1 cellular context compared by ENCODE assay signal in the genomic region with DNA sequence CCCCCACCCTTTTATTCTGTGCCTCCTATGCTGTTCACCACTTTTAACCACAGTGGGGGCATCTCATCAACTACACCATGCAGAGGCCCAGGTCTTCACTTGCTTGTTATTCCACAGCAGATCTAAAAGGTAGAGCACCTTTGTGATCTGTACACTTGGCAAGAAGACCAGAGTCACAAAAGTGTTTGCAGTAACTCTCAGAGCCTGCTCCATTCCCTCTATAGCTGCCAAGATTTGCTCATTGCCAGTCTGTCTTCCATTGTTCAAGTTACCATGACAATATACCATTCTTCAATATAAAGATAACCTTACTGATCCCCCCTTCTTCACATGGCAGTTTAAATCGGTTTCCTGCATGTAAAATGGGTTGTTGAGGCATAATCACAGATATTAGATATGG.
TF ChIP-seq lines count a peak whose summit lies in the region.

No MANE protein-coding gene starts in this region.

TF ChIP-seq in HepG2, 621 proteins besides CTCF, POLR2A, EP300 and RAD21 (continued from another document):
- no peak for TF ChIP-seq CENPBD1 (CRISPR knock-in tag; IDR thresholded peaks at IDR 0.05; ENCODE audit: borderline replicate concordance, low read depth)
- no peak for TF ChIP-seq LCORL (IDR thresholded peaks at IDR 0.05)
- no peak for TF ChIP-seq LCORL (CRISPR knock-in tag; IDR thresholded peaks at IDR 0.05)
- TF ChIP-seq MYC (CRISPR knock-in tag; IDR thresholded peaks at IDR 0.05; ENCODE audit: borderline replicate concordance), result no peak
- no peak for TF ChIP-seq NFKBIZ (CRISPR knock-in tag; IDR thresholded peaks at IDR 0.05)
- TF ChIP-seq ZNF747 (CRISPR knock-in tag; IDR thresholded peaks at IDR 0.05; ENCODE audit: borderline replicate concordance), result no peak
- no peak for TF ChIP-seq NONO (IDR thresholded peaks at IDR 0.05)
- no peak for TF ChIP-seq NONO (CRISPR knock-in tag; conservative IDR thresholded peaks at IDR 0.05)
- TF ChIP-seq ZNF839 (CRISPR knock-in tag; IDR thresholded peaks at IDR 0.05; ENCODE audit: borderline replicate concordance), result no peak
- TF ChIP-seq, protein P1, sequence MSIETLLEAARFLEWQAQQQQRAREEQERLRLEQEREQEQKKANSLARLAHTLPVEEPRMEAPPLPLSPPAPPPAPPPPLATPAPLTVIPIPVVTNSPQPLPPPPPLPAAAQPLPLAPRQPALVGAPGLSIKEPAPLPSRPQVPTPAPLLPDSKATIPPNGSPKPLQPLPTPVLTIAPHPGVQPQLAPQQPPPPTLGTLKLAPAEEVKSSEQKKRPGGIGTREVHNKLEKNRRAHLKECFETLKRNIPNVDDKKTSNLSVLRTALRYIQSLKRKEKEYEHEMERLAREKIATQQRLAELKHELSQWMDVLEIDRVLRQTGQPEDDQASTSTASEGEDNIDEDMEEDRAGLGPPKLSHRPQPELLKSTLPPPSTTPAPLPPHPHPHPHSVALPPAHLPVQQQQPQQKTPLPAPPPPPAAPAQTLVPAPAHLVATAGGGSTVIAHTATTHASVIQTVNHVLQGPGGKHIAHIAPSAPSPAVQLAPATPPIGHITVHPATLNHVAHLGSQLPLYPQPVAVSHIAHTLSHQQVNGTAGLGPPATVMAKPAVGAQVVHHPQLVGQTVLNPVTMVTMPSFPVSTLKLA (IDR thresholded peaks at IDR 0.05), result no peak
- TF ChIP-seq ETV6 (CRISPR knock-in tag; conservative IDR thresholded peaks at IDR 0.05), result no peak
- no peak for TF ChIP-seq JUNB (CRISPR knock-in tag; IDR thresholded peaks at IDR 0.05; ENCODE audit: borderline replicate concordance)
- no peak for TF ChIP-seq ZNF652 (CRISPR knock-in tag; IDR thresholded peaks at IDR 0.05; ENCODE audit: borderline replicate concordance, low read depth)
- TF ChIP-seq ZNF788 (CRISPR knock-in tag; IDR thresholded peaks at IDR 0.05; ENCODE audit: borderline replicate concordance), result no peak
TF ChIP-seq in HepG2: peak in this region for 0.
